Comparison of ENCODE assay signal across 10 cellular contexts in genomic region chr12:42587564-42588307, GRCh38. TPM values are rescaled to one million over a fixed set of nuclear protein-coding genes. Genes with fewer than 3 reads are reported as not detected.
DNase-seq lines count a peak whose midpoint lies in the region; ATAC-seq and TF ChIP-seq lines count a peak whose summit lies in the region.
"Had no signal": no experiment of that assay in that cellular context is flagged by ENCODE, and none has a peak within 500 bp of the region (broad histone marks: within the 10 kb centered on the region; RNA-seq: fewer than 3 reads in every experiment).

No MANE protein-coding gene starts in this region.

- H3K27me3 ChIP-seq in right atrium auricular region (no peaks in the 10 kb centered on the region), skeletal muscle tissue (ENCODE audit: control insufficient read depth in 3 of 3, insufficient read depth in 3 of 3, low read length in 3 of 3) (peaks cover 0 to 4% (median 0%) of the 10 kb centered on the region in 3 donors)

- DNase-seq in HK-2 (ENCODE audit: unreplicated experiment) (peak; percentile 21), activated B cell treated with CpG ODN at 0.5 μM for 24 hours (no peak), right atrium auricular region (ENCODE audit: low spot score) (no peak), ACHN (no peak), NCI-H2029 treated with DMSO at 0.1 percent for 48 hours (lab: John Stamatoyannopoulos, UW) (no peak)
- DNase-seq in activated CD8-positive, alpha-beta memory T cell treated with anti-CD3 and anti-CD28 coated beads, Interleukin-2, amount 50 U/mL, for 4 hours = no peak
- DNase-seq in stimulated activated CD4-positive, alpha-beta T cell treated with anti-CD3 and anti-CD28 coated beads, Interleukin-2, amount 100 ng/mL, for 48 hours = no peak
- DNase-seq: NCI-H2029; stimulated activated naive CD8-positive, alpha-beta T cell treated with anti-CD3 and anti-CD28 coated beads, Interleukin-15, Interleukin-2, amounts not matched to agents 100 U/mL and 50 U/mL, for 24 hours had no signal

- peaks cover 58% of the 10 kb centered on the region for H3K27me3 Mint-ChIP-seq in activated B cell treated with CpG ODN at 0.5 μM for 24 hours

- POLR2A ChIA-PET in activated B cell treated with CpG ODN at 0.5 μM for 24 hours (lab: Charles Lee) = no interaction called here

- no peaks in the 10 kb centered on the region for H3K36me3 Mint-ChIP-seq in activated B cell treated with CpG ODN at 0.5 μM for 24 hours (ENCODE audit: low read depth)

- ATAC-seq in activated B cell treated with CpG ODN at 0.5 μM for 24 hours (ENCODE audit: low read depth) = no peak
- ATAC-seq: stimulated activated naive CD8-positive, alpha-beta T cell treated with anti-CD3 and anti-CD28 coated beads, Interleukin-15, Interleukin-2, amounts not matched to agents 100 U/mL and 50 U/mL, for 24 hours had no signal

- H3K4me3 Mint-ChIP-seq in activated B cell treated with CpG ODN at 0.5 μM for 24 hours = peak overlapping the region; percentile 32

- H3K9me3 ChIP-seq in right atrium auricular region = no peaks in the 10 kb centered on the region
- no peaks in the 10 kb centered on the region for H3K9me3 ChIP-seq in skeletal muscle tissue (ENCODE audit: control insufficient read depth in 3 of 3, low read length in 3 of 3)

- H3K36me3 ChIP-seq in right atrium auricular region (no peaks in the 10 kb centered on the region), skeletal muscle tissue (ENCODE audit: control insufficient read depth in 3 of 3, insufficient read depth in 3 of 3, low read length in 3 of 3) (no peaks in the 10 kb centered on the region)

- no peak overlapping the region for H3K27ac Mint-ChIP-seq in activated B cell treated with CpG ODN at 0.5 μM for 24 hours

- no peaks in the 10 kb centered on the region for H3K9me3 Mint-ChIP-seq in activated B cell treated with CpG ODN at 0.5 μM for 24 hours

- H3K4me1 ChIP-seq in right atrium auricular region (peaks cover 0 to 41% of the 10 kb centered on the region in 2 donors), skeletal muscle tissue (ENCODE audit: control insufficient read depth in 3 of 3, insufficient read depth in 3 of 3, low read length in 3 of 3) (peaks cover 20 to 44% (median 29%) of the 10 kb centered on the region in 3 donors)

- in situ Hi-C loops in ACHN (cut with HindIII; ENCODE audit: low pct_ligation_motif_present, low pct_unique_long_range_greater_than_20kb, low sequenced_read_pairs) = loop anchor here (25.0 kb wide), 1 partner anchor 375 kb away; no protein-coding TSS in a partner anchor

- CTCF ChIA-PET in activated B cell treated with CpG ODN at 0.5 μM for 24 hours (lab: Charles Lee) = interaction anchor here (1.1 to 1.9 kb wide), 2 partner anchors 14 to 19 kb away, joined by 3 to 5 read pairs; no protein-coding TSS in a partner anchor

- H3K9ac ChIP-seq in skeletal muscle tissue (ENCODE audit: low read depth in 1 of 3, low read length in 3 of 3) = peak overlapping the region in 1 of 3 donors; percentile 12

- no peak for TF ChIP-seq CTCF in activated B cell treated with CpG ODN at 0.5 μM for 24 hours (IDR thresholded peaks at IDR 0.05)
- no peak for TF ChIP-seq CTCF in right atrium auricular region (IDR thresholded peaks at IDR 0.05)

- H3K4me1 Mint-ChIP-seq in activated B cell treated with CpG ODN at 0.5 μM for 24 hours = peaks cover 18% of the 10 kb centered on the region

- H3K4me3 ChIP-seq in right atrium auricular region (peak overlapping the region; percentile 82 to 94), skeletal muscle tissue (ENCODE audit: low read length in 3 of 3) (peak overlapping the region; percentile 75 to 94 (median 84))

- intact Hi-C loops in activated B cell treated with CpG ODN at 0.5 μM for 24 hours (cut with micrococcal nuclease) = loop anchor here (2.0 kb wide), 1 partner anchor 103 kb away; no protein-coding TSS in a partner anchor

- H3K27ac ChIP-seq in right atrium auricular region (peak overlapping the region; percentile 77 to 81), skeletal muscle tissue (ENCODE audit: low read depth, low read length) (peak overlapping the region; percentile 54)

RNA-seq across cellular contexts. Expression of gene PRICKLE1, which starts 1.8 kb away (rescaled TPM):
- total RNA-seq in activated B cell treated with CpG ODN at 0.5 μM for 24 hours = 4.5 and 5.4 TPM in 2 replicates
- 10 to 100 TPM in 1 of 2 donors, 1 to 10 TPM in 1; 7.6 to 19.7 TPM for total RNA-seq in right atrium auricular region
- total RNA-seq in skeletal muscle tissue = 27.1 TPM
